1 cellular context compared by ENCODE assay signal in the genomic region with DNA sequence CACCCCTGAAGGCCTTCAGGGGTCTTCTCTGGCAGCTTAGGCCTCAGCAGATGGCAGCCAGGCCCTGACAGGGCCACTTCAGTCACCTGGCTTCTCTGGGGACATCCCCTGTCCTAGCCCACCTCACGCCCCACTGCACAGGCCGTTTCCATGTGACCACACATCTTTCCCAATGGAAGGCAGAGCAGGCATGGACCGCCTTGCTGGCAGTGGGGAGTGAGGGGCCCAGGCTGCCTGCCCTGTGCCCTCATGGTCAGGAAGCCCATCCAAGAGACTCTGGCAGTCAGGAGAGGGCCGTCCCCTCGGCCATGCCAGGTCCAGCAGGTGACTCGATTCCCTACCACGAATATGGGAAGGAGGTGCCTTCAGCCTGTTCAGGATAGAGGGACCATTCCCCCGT.
TF ChIP-seq lines count a peak whose summit lies in the region.

No MANE protein-coding gene starts in this region.

TF ChIP-seq in H1, 55 proteins besides CTCF, POLR2A, EP300 and RAD21 (continued from another document):
- TF ChIP-seq SP1 (IDR thresholded peaks at IDR 0.05; ENCODE audit: low read depth, low read length) (no peak), POU5F1 (IDR thresholded peaks at IDR 0.05; ENCODE audit: low read depth, low read length) (no peak), MAFK (IDR thresholded peaks at IDR 0.05; ENCODE audit: low read depth, low read length) (no peak), SUZ12 (IDR thresholded peaks at IDR 0.05; ENCODE audit: low read length) (no peak), SAP30 (IDR thresholded peaks at IDR 0.05; ENCODE audit: insufficient read depth, insufficient replicate concordance, low read length) (no peak), SIX5 (IDR thresholded peaks at IDR 0.05; ENCODE audit: low read depth, low read length) (no peak), RFX5 (IDR thresholded peaks at IDR 0.05; ENCODE audit: borderline replicate concordance, low read depth, low read length) (no peak), EZH2 (IDR thresholded peaks at IDR 0.05; ENCODE audit: low read depth, low read length, severe bottlenecking) (no peak), SRF (IDR thresholded peaks at IDR 0.05; ENCODE audit: low read depth, low read length) (no peak), CTBP2 (IDR thresholded peaks at IDR 0.05; ENCODE audit: borderline replicate concordance, insufficient read depth, insufficient read length, low read length) (no peak), CHD1 (IDR thresholded peaks at IDR 0.05; ENCODE audit: low read depth, low read length) (no peak), SP2 (IDR thresholded peaks at IDR 0.05; ENCODE audit: low read length) (no peak), CHD2 (IDR thresholded peaks at IDR 0.05; ENCODE audit: low read length) (no peak), HDAC6 (IDR thresholded peaks at IDR 0.05; ENCODE audit: low read depth, low read length) (no peak), TBP (IDR thresholded peaks at IDR 0.05; ENCODE audit: low read depth, low read length) (no peak), CREB1 (IDR thresholded peaks at IDR 0.05) (no peak)
- TF ChIP-seq, protein P1, sequence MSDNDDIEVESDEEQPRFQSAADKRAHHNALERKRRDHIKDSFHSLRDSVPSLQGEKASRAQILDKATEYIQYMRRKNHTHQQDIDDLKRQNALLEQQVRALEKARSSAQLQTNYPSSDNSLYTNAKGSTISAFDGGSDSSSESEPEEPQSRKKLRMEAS (IDR thresholded peaks at IDR 0.05) = no peak
- TF ChIP-seq, protein P2, sequence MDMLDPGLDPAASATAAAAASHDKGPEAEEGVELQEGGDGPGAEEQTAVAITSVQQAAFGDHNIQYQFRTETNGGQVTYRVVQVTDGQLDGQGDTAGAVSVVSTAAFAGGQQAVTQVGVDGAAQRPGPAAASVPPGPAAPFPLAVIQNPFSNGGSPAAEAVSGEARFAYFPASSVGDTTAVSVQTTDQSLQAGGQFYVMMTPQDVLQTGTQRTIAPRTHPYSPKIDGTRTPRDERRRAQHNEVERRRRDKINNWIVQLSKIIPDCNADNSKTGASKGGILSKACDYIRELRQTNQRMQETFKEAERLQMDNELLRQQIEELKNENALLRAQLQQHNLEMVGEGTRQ (IDR thresholded peaks at IDR 0.05; ENCODE audit: low read length) = no peak
